In genomic region chr16:569445-570254, GRCh38 we compare ENCODE assay signal across 8 cellular contexts. TPM values are rescaled to one million over a fixed set of nuclear protein-coding genes. Genes with fewer than 3 reads are reported as not detected.
DNase-seq lines count a peak whose midpoint lies in the region; ATAC-seq and TF ChIP-seq lines count a peak whose summit lies in the region.

TSS of gene PIGQ (plus strand) at chr16:569968. CDS start at chr16:574075, 4,107 bp downstream.

- peak; percentile 40 for ATAC-seq in GM19324 (IDR thresholded peaks at IDR 0.05; ENCODE audit: low FRiP score, unreplicated experiment)
- ATAC-seq in left lung, result peak; percentile 66
- no peak for ATAC-seq in HG02852 (IDR thresholded peaks at IDR 0.05; ENCODE audit: unreplicated experiment)

- DNase-seq in MM.1S (peak; percentile 58), left lung (peak; percentile 56 to 92)
- DNase-seq in activated CD4-positive, alpha-beta T cell treated with anti-CD3 and anti-CD28 coated beads, Interleukin-2, amount 50 U/mL, for 24 hours (ENCODE audit: low read depth in 1 of 2, low spot score in 1 of 2), result peak; percentile 49 to 52
- DNase-seq in stimulated activated CD4-positive, alpha-beta T cell treated with anti-CD3 and anti-CD28 coated beads, Interleukin-2, amount 100 ng/mL, for 24 hours, result peak; percentile 67 to 77

- peaks cover 39% of the 10 kb centered on the region for H4K20me1 ChIP-seq in BLaER1
- no peaks in the 10 kb centered on the region for H4K20me1 ChIP-seq in MM.1S (ENCODE audit: insufficient read depth, low read length)

- H3K36me3 ChIP-seq in BLaER1 (peaks cover 29% of the 10 kb centered on the region), MM.1S (replicated peaks; ENCODE audit: insufficient read depth, low read length) (no peaks in the 10 kb centered on the region), left lung (peaks cover 0 to 13% of the 10 kb centered on the region in 2 donors)

- H3K9ac ChIP-seq in BLaER1 (peak within 1 kb of the TSS; percentile 87), MM.1S (ENCODE audit: low read length) (peak within 1 kb of the TSS; percentile 80)

- H3K4me1 Mint-ChIP-seq in dendritic cell treated with granulocyte-macrophage colony-stimulating factor and Interleukin-4, amounts not matched to agents 40 ng/mL and 50 ng/mL, for 4 days (ENCODE audit: low read depth), result peaks cover 43% of the 10 kb centered on the region

- H3K27me3 Mint-ChIP-seq in dendritic cell treated with granulocyte-macrophage colony-stimulating factor and Interleukin-4, amounts not matched to agents 40 ng/mL and 50 ng/mL, for 4 days, result no peaks in the 10 kb centered on the region

- peak within 1 kb of the TSS; percentile 99 for H3K4me2 ChIP-seq in BLaER1
- H3K4me2 ChIP-seq in MM.1S (ENCODE audit: low read depth, low read length), result peak within 1 kb of the TSS; percentile 95

- H3K79me2 ChIP-seq in MM.1S (ENCODE audit: low read length), result peaks cover 31% of the 10 kb centered on the region

- H3K4me3 ChIP-seq in BLaER1 (peak within 1 kb of the TSS; percentile 99), MM.1S (ENCODE audit: low read length) (peak within 1 kb of the TSS; percentile 88), left lung (peak within 1 kb of the TSS; percentile 62 to 83)

- intact Hi-C loops in dendritic cell treated with granulocyte-macrophage colony-stimulating factor and Interleukin-4, amounts not matched to agents 40 ng/mL and 50 ng/mL, for 4 days (cut with micrococcal nuclease), result no loop called here
- intact Hi-C loops in left lung (cut with DNase I), result no loop called here

- H3K27me3 ChIP-seq in BLaER1 (no peaks in the 10 kb centered on the region), MM.1S (replicated peaks; ENCODE audit: insufficient read depth, low read length) (no peaks in the 10 kb centered on the region), left lung (no peaks in the 10 kb centered on the region)

- H3F3A ChIP-seq in MM.1S (ENCODE audit: insufficient read depth, low read length), result peaks cover 6% of the 10 kb centered on the region

- peak within 1 kb of the TSS; percentile 85 for H2AFZ ChIP-seq in MM.1S (ENCODE audit: low read length)

- H3K4me3 Mint-ChIP-seq in dendritic cell treated with granulocyte-macrophage colony-stimulating factor and Interleukin-4, amounts not matched to agents 40 ng/mL and 50 ng/mL, for 4 days, result peak within 1 kb of the TSS; percentile 83

- no peaks in the 10 kb centered on the region for H3K9me3 Mint-ChIP-seq in dendritic cell treated with granulocyte-macrophage colony-stimulating factor and Interleukin-4, amounts not matched to agents 40 ng/mL and 50 ng/mL, for 4 days

- no peaks in the 10 kb centered on the region for H3K9me3 ChIP-seq in BLaER1
- H3K9me3 ChIP-seq in MM.1S (replicated peaks; ENCODE audit: insufficient read depth, low read length), result no peaks in the 10 kb centered on the region
- no peaks in the 10 kb centered on the region for H3K9me3 ChIP-seq in left lung

- no peak for TF ChIP-seq CTCF in MM.1S (IDR thresholded peaks at IDR 0.05; ENCODE audit: low read length)
- TF ChIP-seq CTCF in left lung (IDR thresholded peaks at IDR 0.05), result no peak

- H3K27ac ChIP-seq in BLaER1, result peak within 1 kb of the TSS; percentile 91
- no peak within 1 kb of the TSS; the same call in 1 of the 2 replicates for H3K27ac ChIP-seq in MM.1S (ENCODE audit: low read length)
- peak within 1 kb of the TSS; percentile 67 to 70 for H3K27ac ChIP-seq in left lung

- H3K36me3 Mint-ChIP-seq in dendritic cell treated with granulocyte-macrophage colony-stimulating factor and Interleukin-4, amounts not matched to agents 40 ng/mL and 50 ng/mL, for 4 days (ENCODE audit: low read depth), result peaks cover 22% of the 10 kb centered on the region

- peaks cover 77% of the 10 kb centered on the region for H3K4me1 ChIP-seq in BLaER1
- peaks cover 19% of the 10 kb centered on the region for H3K4me1 ChIP-seq in MM.1S (ENCODE audit: low read length)
- peaks cover 14 to 37% of the 10 kb centered on the region in 2 donors for H3K4me1 ChIP-seq in left lung

- no peaks in the 10 kb centered on the region for H3K9me2 ChIP-seq in MM.1S (replicated peaks; ENCODE audit: insufficient read depth, low read length)

- peak within 1 kb of the TSS; percentile 91 for H3K27ac Mint-ChIP-seq in dendritic cell treated with granulocyte-macrophage colony-stimulating factor and Interleukin-4, amounts not matched to agents 40 ng/mL and 50 ng/mL, for 4 days

RNA-seq across cellular contexts. Expression of gene PIGQ, which starts in this region (rescaled TPM):
- total RNA-seq in left lung, result 10 to 100 TPM; 51.0 to 68.5 TPM
